Comparison of ENCODE assay signal across 24 cellular contexts in the genomic region with DNA sequence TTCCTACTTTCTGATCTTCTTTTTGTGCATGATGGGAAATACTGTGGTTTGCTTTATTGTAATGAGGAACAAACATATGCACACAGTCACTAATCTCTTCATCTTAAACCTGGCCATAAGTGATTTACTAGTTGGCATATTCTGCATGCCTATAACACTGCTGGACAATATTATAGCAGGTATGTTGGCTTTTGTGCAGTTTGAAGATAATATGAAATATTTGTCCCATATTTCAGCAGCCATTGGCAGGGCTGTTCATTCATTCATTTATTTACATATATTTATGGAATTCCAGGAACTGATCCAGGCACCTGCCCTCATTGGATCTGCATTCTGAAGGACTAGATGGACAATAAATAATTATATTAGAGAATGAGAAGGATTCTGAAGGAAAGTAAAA.
"Had no signal": no experiment of that assay in that cellular context is flagged by ENCODE, and none has a peak within 500 bp of the region (broad histone marks: within the 10 kb centered on the region; RNA-seq: fewer than 3 reads in every experiment).

No MANE protein-coding gene starts in this region.

- H3K4me3 ChIP-seq: ovary, psoas muscle, right lobe of liver, sigmoid colon, stomach, thoracic aorta, thyroid gland, tibial nerve, upper lobe of right lung, uterus had no signal

- H3K27me3 ChIP-seq: neutrophil, ovary, right lobe of liver, sigmoid colon, stomach, thyroid gland, tibial nerve, upper lobe of right lung, uterus had no signal

- H3K4me1 ChIP-seq: parathyroid adenoma, psoas muscle, right lobe of liver, sigmoid colon, stomach, thyroid gland, tibial nerve, upper lobe of right lung, uterus had no signal

- H3K9ac ChIP-seq: parathyroid adenoma had no signal

- H3K9me3 ChIP-seq: neutrophil, ovary, psoas muscle, right lobe of liver, sigmoid colon, stomach, thoracic aorta, thyroid gland, tibial nerve, upper lobe of right lung, uterus had no signal

- H2AFZ ChIP-seq: parathyroid adenoma had no signal

- H3K79me2 ChIP-seq: parathyroid adenoma had no signal

- DNase-seq: naive thymus-derived CD8-positive, alpha-beta T cell; nephron progenitor cell; nucleus accumbens; ovary; posterior cingulate gyrus; psoas muscle; right cardiac atrium; right lobe of liver; sigmoid colon; small intestine; stimulated activated CD4-positive, alpha-beta T cell treated with anti-CD3 and anti-CD28 coated beads, Interleukin-15, amount 100 ng/mL, for 24 hours; stimulated activated CD4-positive, alpha-beta T cell treated with anti-CD3 and anti-CD28 coated beads, Interleukin-2, amount 100 ng/mL, for 24 hours; stimulated activated CD4-positive, alpha-beta T cell treated with anti-CD3 and anti-CD28 coated beads, Interleukin-2, amount 100 ng/mL, for 48 hours; stimulated activated CD4-positive, alpha-beta T cell treated with anti-CD3 and anti-CD28 coated beads, Interleukin-4, amount 100 ng/mL, for 24 hours; stimulated activated naive B cell treated with anti-CD40 and anti-IgM and Interleukin-4, amounts not matched to agents 10 μg/mL and 1 μg/mL and 100 μg/mL, for 72 hours; stimulated activated naive CD4-positive, alpha-beta T cell treated with Interleukin-2 at 50 U/mL for 16 hours; stomach; thyroid gland; upper lobe of right lung; uterus had no signal

- H3K36me3 ChIP-seq: neutrophil, ovary, right lobe of liver, sigmoid colon, stomach, thoracic aorta, thyroid gland, tibial nerve, upper lobe of right lung, uterus had no signal

- H3K27ac ChIP-seq: neutrophil, ovary, parathyroid adenoma, psoas muscle, right lobe of liver, sigmoid colon, stomach, thoracic aorta, thyroid gland, tibial nerve, upper lobe of right lung, uterus had no signal
